33 cellular contexts compared by ENCODE assay signal in the genomic region with DNA sequence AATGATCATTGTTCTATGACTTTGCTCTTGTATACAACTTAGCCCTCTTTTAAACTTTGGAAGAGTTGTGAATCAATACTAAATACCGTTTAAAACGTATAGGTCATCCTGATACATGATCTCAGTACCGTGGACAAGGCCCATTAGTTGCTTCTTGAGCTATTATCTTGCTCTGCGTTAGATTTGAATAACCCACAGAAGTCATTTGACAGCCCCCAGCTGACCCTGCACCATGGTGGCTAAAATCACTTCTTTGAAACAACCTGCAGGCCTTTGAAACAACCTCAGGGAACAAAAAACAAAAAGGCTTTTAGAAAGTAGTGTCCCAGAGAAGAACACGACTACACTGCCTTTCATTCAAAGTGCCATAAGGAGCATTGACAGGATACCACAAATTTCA.
"Had no signal": no experiment of that assay in that cellular context is flagged by ENCODE, and none has a peak within 500 bp of the region (broad histone marks: within the 10 kb centered on the region; RNA-seq: fewer than 3 reads in every experiment).

No MANE protein-coding gene starts in this region.

- H3K4me1 ChIP-seq: ascending aorta, breast epithelium, colonic mucosa, esophagus muscularis mucosa, gastrocnemius medialis had no signal

- H3K27me3 Mint-ChIP-seq: activated CD4-positive, alpha-beta memory T cell treated with anti-CD3 and anti-CD28 coated beads for 36 hours; activated CD4-positive, alpha-beta T cell treated with anti-CD3 and anti-CD28 coated beads for 36 hours; activated CD4-positive, alpha-beta T cell treated with anti-CD3 and anti-CD28 coated beads, Interleukin-2, amount 10 ng/mL, durations not matched to agents 24 days and 14 days; activated CD8-positive, alpha-beta memory T cell treated with anti-CD3 and anti-CD28 coated beads, Interleukin-2, amount 10 ng/mL, durations not matched to agents 7 days and 5 days; activated naive CD4-positive, alpha-beta T cell treated with anti-CD3 and anti-CD28 coated beads, Interleukin-2, amount 10 ng/mL, durations not matched to agents 7 days and 5 days; activated naive CD8-positive, alpha-beta T cell treated with anti-CD3 and anti-CD28 coated beads, Interleukin-2, amount 10 ng/mL, durations not matched to agents 7 days and 5 days; brain; T-helper 17 cell had no signal

- H3K27ac ChIP-seq: ascending aorta, breast epithelium, cardiac muscle cell, colonic mucosa, esophagus muscularis mucosa, gastrocnemius medialis, heart left ventricle had no signal

- H3K27ac Mint-ChIP-seq: activated CD4-positive, alpha-beta memory T cell treated with anti-CD3 and anti-CD28 coated beads for 36 hours; activated CD4-positive, alpha-beta T cell treated with anti-CD3 and anti-CD28 coated beads for 36 hours; activated CD4-positive, alpha-beta T cell treated with anti-CD3 and anti-CD28 coated beads, Interleukin-2, amount 10 ng/mL, durations not matched to agents 24 days and 14 days; activated CD8-positive, alpha-beta memory T cell treated with anti-CD3 and anti-CD28 coated beads, Interleukin-2, amount 10 ng/mL, durations not matched to agents 7 days and 5 days; activated CD8-positive, alpha-beta T cell treated with anti-CD3 and anti-CD28 coated beads, Interleukin-2, amount 10 ng/mL, durations not matched to agents 7 days and 5 days; activated naive CD4-positive, alpha-beta T cell treated with anti-CD3 and anti-CD28 coated beads, Interleukin-2, amount 10 ng/mL, durations not matched to agents 7 days and 5 days; activated naive CD4-positive, alpha-beta T cell treated with anti-CD3 and anti-CD28 coated beads, Interleukin-2, amount 50 U/mL, for 72 hours; activated naive CD8-positive, alpha-beta T cell treated with anti-CD3 and anti-CD28 coated beads, Interleukin-2, amount 10 ng/mL, durations not matched to agents 7 days and 5 days; activated T-helper 1 cell treated with anti-CD3 and anti-CD28 coated beads, Interleukin-12 subunit alpha, Interleukin-12 subunit beta, Interleukin-2, Interleukin-4 antibody, amounts not matched to agents 30 ng/mL and 10 ng/mL and 1 ng/mL, durations not matched to agents 14 hours and 24 hours and 36 hours; activated T-helper 2 cell treated with anti-CD3 and anti-CD28 coated beads, Interferon-gamma antibody, Interleukin-2, Interleukin-4, amounts not matched to agents 10 μg/mL and 5 μg/mL and 100 μg/mL, durations not matched to agents 14 hours and 24 hours and 36 hours; T-helper 17 cell; T-helper 2 cell treated with Interferon-gamma antibody and Interleukin-4, amounts not matched to agents 5 μg/mL and 100 μg/mL, for 36 hours had no signal

- H3K4me3 ChIP-seq: ascending aorta, breast epithelium, cardiac muscle cell, colonic mucosa, esophagus muscularis mucosa, gastrocnemius medialis, heart left ventricle had no signal

- H3K9me3 Mint-ChIP-seq: activated CD4-positive, alpha-beta T cell treated with anti-CD3 and anti-CD28 coated beads, Interleukin-2, amount 10 ng/mL, durations not matched to agents 24 days and 14 days; activated T-helper 1 cell treated with anti-CD3 and anti-CD28 coated beads, Interleukin-12 subunit alpha, Interleukin-12 subunit beta, Interleukin-2, Interleukin-4 antibody, amounts not matched to agents 30 ng/mL and 10 ng/mL and 1 ng/mL, durations not matched to agents 14 hours and 24 hours and 36 hours; activated T-helper 2 cell treated with anti-CD3 and anti-CD28 coated beads, Interferon-gamma antibody, Interleukin-2, Interleukin-4, amounts not matched to agents 10 μg/mL and 5 μg/mL and 100 μg/mL, durations not matched to agents 14 hours and 24 hours and 36 hours; brain had no signal

- ATAC-seq: activated CD4-positive, alpha-beta T cell treated with anti-CD3 and anti-CD28 coated beads for 36 hours; activated CD8-positive, alpha-beta memory T cell treated with anti-CD3 and anti-CD28 coated beads, Interleukin-2, amount 10 ng/mL, durations not matched to agents 7 days and 5 days; activated CD8-positive, alpha-beta T cell treated with anti-CD3 and anti-CD28 coated beads, Interleukin-2, amount 10 ng/mL, durations not matched to agents 7 days and 5 days; activated naive CD4-positive, alpha-beta T cell treated with anti-CD3 and anti-CD28 coated beads, Interleukin-2, amount 50 U/mL, for 72 hours; gastrocnemius medialis; heart left ventricle; T-helper 17 cell had no signal

- H3K36me3 Mint-ChIP-seq: activated CD4-positive, alpha-beta memory T cell treated with anti-CD3 and anti-CD28 coated beads for 36 hours; activated CD8-positive, alpha-beta memory T cell treated with anti-CD3 and anti-CD28 coated beads, Interleukin-2, amount 10 ng/mL, durations not matched to agents 7 days and 5 days; activated naive CD4-positive, alpha-beta T cell treated with anti-CD3 and anti-CD28 coated beads, Interleukin-2, amount 10 ng/mL, durations not matched to agents 7 days and 5 days; activated naive CD4-positive, alpha-beta T cell treated with anti-CD3 and anti-CD28 coated beads, Interleukin-2, amount 50 U/mL, for 72 hours; activated naive CD8-positive, alpha-beta T cell treated with anti-CD3 and anti-CD28 coated beads, Interleukin-2, amount 10 ng/mL, durations not matched to agents 7 days and 5 days; brain had no signal

- DNase-seq: activated CD4-positive, alpha-beta memory T cell treated with anti-CD3 and anti-CD28 coated beads for 36 hours; activated CD4-positive, alpha-beta T cell treated with anti-CD3 and anti-CD28 coated beads for 36 hours; activated CD4-positive, alpha-beta T cell treated with anti-CD3 and anti-CD28 coated beads, Interleukin-2, amount 10 ng/mL, durations not matched to agents 24 days and 14 days; activated CD4-positive, CD25-positive, alpha-beta regulatory T cell; activated CD4-positive, CD25-positive, alpha-beta regulatory T cell treated with anti-CD3 and anti-CD28 coated beads, Interleukin-2, amount 50 U/mL, for 72 hours; activated CD8-positive, alpha-beta memory T cell treated with anti-CD3 and anti-CD28 coated beads, Interleukin-2, amount 10 ng/mL, durations not matched to agents 7 days and 5 days; activated CD8-positive, alpha-beta memory T cell treated with anti-CD3 and anti-CD28 coated beads, Interleukin-2, amount 50 U/mL, for 4 hours; activated CD8-positive, alpha-beta T cell treated with anti-CD3 and anti-CD28 coated beads, Interleukin-2, amount 10 ng/mL, durations not matched to agents 7 days and 5 days; activated effector memory CD4-positive, alpha-beta T cell treated with anti-CD3 and anti-CD28 coated beads, Interleukin-2, amount 50 U/mL, for 16 hours; activated naive CD4-positive, alpha-beta T cell treated with anti-CD3 and anti-CD28 coated beads, Interleukin-2, amount 10 ng/mL, durations not matched to agents 7 days and 5 days; activated naive CD8-positive, alpha-beta T cell treated with anti-CD3 and anti-CD28 coated beads, Interleukin-2, amount 10 ng/mL, durations not matched to agents 7 days and 5 days; activated T-cell treated with anti-CD3 and anti-CD28 coated beads, Interleukin-2, amount 50 U/mL, for 1 hour; activated T-cell treated with anti-CD3 and anti-CD28 coated beads, Interleukin-2, amount 50 U/mL, for 48 hours; central memory CD4-positive, alpha-beta T cell; cerebellar nuclear complex; colonic mucosa; effector memory CD4-positive, alpha-beta T cell; erythroblast; gastrocnemius medialis; glutamatergic neuron; heart left ventricle; T-helper 1 cell; T-helper 17 cell; T1000 had no signal

- H3K36me3 ChIP-seq: ascending aorta, breast epithelium, cardiac muscle cell, colonic mucosa, esophagus muscularis mucosa, gastrocnemius medialis, heart left ventricle had no signal

- H3K9me3 ChIP-seq: ascending aorta, breast epithelium, colonic mucosa, esophagus muscularis mucosa, gastrocnemius medialis, heart left ventricle had no signal

- H3K27me3 ChIP-seq: ascending aorta, breast epithelium, cardiac muscle cell, colonic mucosa, esophagus muscularis mucosa, gastrocnemius medialis, heart left ventricle had no signal

- H3K4me3 Mint-ChIP-seq: activated CD4-positive, alpha-beta memory T cell treated with anti-CD3 and anti-CD28 coated beads for 36 hours; activated CD4-positive, alpha-beta T cell treated with anti-CD3 and anti-CD28 coated beads for 36 hours; activated CD4-positive, alpha-beta T cell treated with anti-CD3 and anti-CD28 coated beads, Interleukin-2, amount 10 ng/mL, durations not matched to agents 24 days and 14 days; activated CD8-positive, alpha-beta memory T cell treated with anti-CD3 and anti-CD28 coated beads, Interleukin-2, amount 10 ng/mL, durations not matched to agents 7 days and 5 days; activated CD8-positive, alpha-beta T cell treated with anti-CD3 and anti-CD28 coated beads, Interleukin-2, amount 10 ng/mL, durations not matched to agents 7 days and 5 days; activated naive CD4-positive, alpha-beta T cell treated with anti-CD3 and anti-CD28 coated beads, Interleukin-2, amount 10 ng/mL, durations not matched to agents 7 days and 5 days; activated naive CD8-positive, alpha-beta T cell treated with anti-CD3 and anti-CD28 coated beads, Interleukin-2, amount 10 ng/mL, durations not matched to agents 7 days and 5 days; activated T-helper 1 cell treated with anti-CD3 and anti-CD28 coated beads, Interleukin-12 subunit alpha, Interleukin-12 subunit beta, Interleukin-2, Interleukin-4 antibody, amounts not matched to agents 30 ng/mL and 10 ng/mL and 1 ng/mL, durations not matched to agents 14 hours and 24 hours and 36 hours; brain; T-helper 17 cell; T-helper 2 cell treated with Interferon-gamma antibody and Interleukin-4, amounts not matched to agents 5 μg/mL and 100 μg/mL, for 36 hours had no signal

- H3K4me1 Mint-ChIP-seq: activated CD4-positive, alpha-beta T cell treated with anti-CD3 and anti-CD28 coated beads for 36 hours; activated CD4-positive, alpha-beta T cell treated with anti-CD3 and anti-CD28 coated beads, Interleukin-2, amount 10 ng/mL, durations not matched to agents 24 days and 14 days; activated CD8-positive, alpha-beta memory T cell treated with anti-CD3 and anti-CD28 coated beads, Interleukin-2, amount 10 ng/mL, durations not matched to agents 7 days and 5 days; activated naive CD4-positive, alpha-beta T cell treated with anti-CD3 and anti-CD28 coated beads, Interleukin-2, amount 10 ng/mL, durations not matched to agents 7 days and 5 days; activated naive CD8-positive, alpha-beta T cell treated with anti-CD3 and anti-CD28 coated beads, Interleukin-2, amount 10 ng/mL, durations not matched to agents 7 days and 5 days; T-helper 17 cell had no signal
